ENCODE assay signal across 11 cellular contexts in the genomic region with DNA sequence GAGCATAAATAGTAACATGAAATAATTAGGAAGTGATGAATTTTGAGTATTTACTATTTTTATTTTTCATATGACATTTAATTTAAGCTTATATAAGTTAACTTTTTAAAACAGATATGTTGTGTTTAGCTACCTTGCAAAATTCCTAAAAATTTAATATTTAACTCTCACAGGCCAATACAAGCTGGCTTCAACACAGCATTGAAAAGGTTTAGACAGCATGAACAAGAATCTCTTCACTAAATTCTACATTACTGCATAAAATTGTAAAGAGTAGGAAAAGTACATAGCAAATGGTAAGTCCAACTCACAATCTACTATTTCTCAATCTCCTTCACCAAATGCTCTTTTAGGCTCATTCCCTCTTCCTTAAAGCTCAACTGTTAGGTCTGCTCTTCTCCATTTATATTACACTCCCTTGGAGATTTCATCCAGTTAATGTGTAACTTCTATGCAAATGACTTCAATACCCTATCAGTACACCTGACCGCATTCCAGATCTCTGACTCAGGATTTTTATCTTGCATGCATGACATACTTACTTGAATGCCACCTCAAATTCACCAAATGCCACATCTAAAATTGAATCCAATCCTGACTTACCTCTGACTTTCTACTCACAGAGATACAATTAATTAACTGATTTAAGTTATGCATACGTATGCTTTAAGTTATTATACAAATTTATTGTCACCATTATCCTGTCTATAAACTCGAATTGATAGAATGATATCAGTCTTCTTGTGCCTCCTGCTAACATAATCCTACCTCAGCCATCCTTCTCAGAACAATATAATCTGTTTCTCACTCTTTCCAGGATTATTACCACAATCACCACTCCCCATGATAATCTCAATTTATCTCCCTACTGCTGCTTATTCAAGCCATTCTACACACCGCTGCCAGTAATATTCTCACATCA.
DNase-seq lines count a peak whose midpoint lies in the region; ATAC-seq and TF ChIP-seq lines count a peak whose summit lies in the region.
"Had no signal": no experiment of that assay in that cellular context is flagged by ENCODE, and none has a peak within 500 bp of the region (broad histone marks: within the 10 kb centered on the region; RNA-seq: fewer than 3 reads in every experiment).

No MANE protein-coding gene starts in this region.

- no peaks in the 10 kb centered on the region for H3K27me3 Mint-ChIP-seq in dendritic cell treated with granulocyte-macrophage colony-stimulating factor and Interleukin-4, amounts not matched to agents 40 ng/mL and 50 ng/mL, for 4 days
- no peaks in the 10 kb centered on the region for H3K27me3 Mint-ChIP-seq in mesothelial cell of epicardium (ENCODE audit: low read depth)
- H3K27me3 Mint-ChIP-seq in effector memory CD8-positive, alpha-beta T cell = no peaks in the 10 kb centered on the region
- H3K27me3 Mint-ChIP-seq: naive thymus-derived CD8-positive, alpha-beta T cell had no signal

- DNase-seq in DMS53 treated with DMSO at 0.1 percent for 48 hours (lab: John Stamatoyannopoulos, UW; ENCODE audit: unreplicated experiment) (peak; percentile 83), LoVo (ENCODE audit: low spot score) (peak; percentile 88), mesothelial cell of epicardium (ENCODE audit: low spot score in 2 of 2, unreplicated experiment in 2 of 2) (no peak), COR-L47 (lab: John Stamatoyannopoulos, UW) (no peak), ecto neural progenitor cell (ENCODE audit: low spot score) (no peak)
- no peak for DNase-seq in effector memory CD8-positive, alpha-beta T cell
- DNase-seq: activated effector memory CD4-positive, alpha-beta T cell treated with Interleukin-2 at 50 U/mL for 16 hours; naive thymus-derived CD8-positive, alpha-beta T cell; NCI-H2029 treated with DMSO at 0.1 percent for 48 hours had no signal

- H3K9me3 Mint-ChIP-seq in dendritic cell treated with granulocyte-macrophage colony-stimulating factor and Interleukin-4, amounts not matched to agents 40 ng/mL and 50 ng/mL, for 4 days = peaks cover 11% of the 10 kb centered on the region
- no peaks in the 10 kb centered on the region for H3K9me3 Mint-ChIP-seq in mesothelial cell of epicardium
- no peaks in the 10 kb centered on the region for H3K9me3 Mint-ChIP-seq in effector memory CD8-positive, alpha-beta T cell

- H3K36me3 Mint-ChIP-seq in dendritic cell treated with granulocyte-macrophage colony-stimulating factor and Interleukin-4, amounts not matched to agents 40 ng/mL and 50 ng/mL, for 4 days (ENCODE audit: low read depth) = peaks cover 34% of the 10 kb centered on the region
- H3K36me3 Mint-ChIP-seq in mesothelial cell of epicardium = peaks cover 12% of the 10 kb centered on the region
- H3K36me3 Mint-ChIP-seq in effector memory CD8-positive, alpha-beta T cell (ENCODE audit: insufficient read depth) = peaks cover 23% of the 10 kb centered on the region

- peaks cover 41% of the 10 kb centered on the region for H3K4me1 Mint-ChIP-seq in dendritic cell treated with granulocyte-macrophage colony-stimulating factor and Interleukin-4, amounts not matched to agents 40 ng/mL and 50 ng/mL, for 4 days (ENCODE audit: low read depth)
- peaks cover 32% of the 10 kb centered on the region for H3K4me1 Mint-ChIP-seq in mesothelial cell of epicardium
- peaks cover 15 to 31% of the 10 kb centered on the region in 2 donors for H3K4me1 Mint-ChIP-seq in effector memory CD8-positive, alpha-beta T cell (ENCODE audit: low read depth in 2 of 2)

- H3K27ac Mint-ChIP-seq in dendritic cell treated with granulocyte-macrophage colony-stimulating factor and Interleukin-4, amounts not matched to agents 40 ng/mL and 50 ng/mL, for 4 days = peak overlapping the region; percentile 34
- peak overlapping the region; percentile 78 for H3K27ac Mint-ChIP-seq in mesothelial cell of epicardium
- H3K27ac Mint-ChIP-seq in effector memory CD8-positive, alpha-beta T cell = no peak overlapping the region
- H3K27ac Mint-ChIP-seq: naive thymus-derived CD8-positive, alpha-beta T cell had no signal

- intact Hi-C loops in dendritic cell treated with granulocyte-macrophage colony-stimulating factor and Interleukin-4, amounts not matched to agents 40 ng/mL and 50 ng/mL, for 4 days (cut with micrococcal nuclease) = loop anchor here (5.0 to 10.0 kb wide), 2 partner anchors 127 to 220 kb away; partner anchors contain the start of gene STAG1

- no peak for TF ChIP-seq CTCF in mesothelial cell of epicardium (IDR thresholded peaks at IDR 0.05; ENCODE audit: unreplicated experiment)

- H3K4me3 Mint-ChIP-seq in dendritic cell treated with granulocyte-macrophage colony-stimulating factor and Interleukin-4, amounts not matched to agents 40 ng/mL and 50 ng/mL, for 4 days = no peak overlapping the region
- H3K4me3 Mint-ChIP-seq in mesothelial cell of epicardium = no peak overlapping the region
- H3K4me3 Mint-ChIP-seq in effector memory CD8-positive, alpha-beta T cell = no peak overlapping the region
- H3K4me3 Mint-ChIP-seq: naive thymus-derived CD8-positive, alpha-beta T cell had no signal

- ATAC-seq in GM18858 (IDR thresholded peaks at IDR 0.05; ENCODE audit: unreplicated experiment) = no peak
- no peak for ATAC-seq in effector memory CD8-positive, alpha-beta T cell (replicated peaks)
- ATAC-seq: naive thymus-derived CD8-positive, alpha-beta T cell had no signal

Comparison
In these comparisons a context has a peak if more than half of its experiments do, and no peak if none do; other contexts are left out.
1. DNase-seq: peak in DMS53 treated with DMSO at 0.1 percent for 48 hours (single experiment) and LoVo (single experiment); none in mesothelial cell of epicardium (0 of 2), COR-L47 (single experiment), ecto neural progenitor cell (single experiment) and effector memory CD8-positive, alpha-beta T cell (0 of 3).
2. H3K27ac Mint-ChIP-seq: peak in dendritic cell treated with granulocyte-macrophage colony-stimulating factor and Interleukin-4, amounts not matched to agents 40 ng/mL and 50 ng/mL, for 4 days (single experiment) and mesothelial cell of epicardium (single experiment); none in effector memory CD8-positive, alpha-beta T cell (0 of 2).